Comparison of ENCODE assay signal across 8 cellular contexts in the genomic region with DNA sequence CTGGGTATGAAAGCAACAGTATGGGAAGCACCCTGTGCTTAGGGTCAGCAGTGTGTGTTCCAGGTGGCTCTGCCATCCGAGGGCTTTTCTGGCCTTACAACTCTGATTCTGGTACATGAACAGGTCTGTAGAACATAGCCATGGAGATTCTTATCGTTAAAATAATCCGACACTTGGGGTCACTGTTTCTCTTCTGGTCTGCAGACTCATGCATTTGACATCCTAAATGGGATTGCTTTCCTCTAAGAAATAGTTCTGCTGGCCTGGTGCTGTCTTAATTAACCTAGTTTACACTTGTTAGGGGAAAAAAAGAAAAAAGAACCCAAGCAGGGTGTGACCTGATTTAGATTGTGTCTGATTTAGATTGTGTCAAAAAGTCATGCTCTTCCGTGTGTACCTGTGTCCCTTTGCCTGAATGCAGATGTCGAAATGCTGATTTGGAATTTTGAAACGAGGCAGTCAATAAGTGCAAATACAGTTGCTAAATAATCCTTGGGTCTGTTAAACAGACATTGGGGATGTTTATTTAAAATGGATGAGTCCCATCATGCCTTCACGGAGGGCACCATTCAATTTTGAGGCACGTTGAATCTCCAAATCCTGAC. TPM values are rescaled to one million over a fixed set of nuclear protein-coding genes. Genes with fewer than 3 reads are reported as not detected.
DNase-seq lines count a peak whose midpoint lies in the region; ATAC-seq and TF ChIP-seq lines count a peak whose summit lies in the region.

No MANE protein-coding gene starts in this region.

- TF ChIP-seq CTCF in fibroblast of villous mesenchyme (IDR thresholded peaks at IDR 0.05; ENCODE audit: insufficient read depth, low read depth, low read length) (peak; percentile 46), gastrocnemius medialis (IDR thresholded peaks at IDR 0.05 in 4 of 5, conservative IDR thresholded peaks at IDR 0.05 in 1 of 5) (no peak)

- H3K36me3 ChIP-seq in gastrocnemius medialis, result no peaks in the 10 kb centered on the region

- no peaks in the 10 kb centered on the region for H3K9me3 ChIP-seq in gastrocnemius medialis

- no peaks in the 10 kb centered on the region for H3K4me1 ChIP-seq in gastrocnemius medialis

- DNase-seq in NCI-H524 (lab: John Stamatoyannopoulos, UW), result peak; percentile 7 to 76
- no peak for DNase-seq in NCI-H524 treated with DMSO at 0.1 percent for 48 hours (lab: John Stamatoyannopoulos, UW)
- DNase-seq in LHCN-M2 (ENCODE audit: low read depth), result peak; percentile 79
- DNase-seq in fibroblast of villous mesenchyme (ENCODE audit: low read depth), result peak; percentile 63
- DNase-seq in renal cortical epithelial cell (ENCODE audit: low read depth), result peak; percentile 84
- DNase-seq in gastrocnemius medialis, result no peak
- DNase-seq in stimulated activated CD4-positive, alpha-beta T cell treated with anti-CD3 and anti-CD28 coated beads, Interleukin-2, amount 100 ng/mL, for 24 hours, result no peak

- intact Hi-C loops in gastrocnemius medialis (cut with DNase I; ENCODE audit: low total_unique reads), result loop anchor here (10.0 kb wide), 1 partner anchor 568 kb away; no protein-coding TSS in a partner anchor

- in situ Hi-C loops in gastrocnemius medialis (cut with MboI; ENCODE audit: low sequenced_read_pairs in 4 of 4), result loop anchor here in 2 of 4 donors (25.0 kb wide), 1 partner anchor 561 kb away; no protein-coding TSS in a partner anchor

- H3K4me3 ChIP-seq in fibroblast of villous mesenchyme (ENCODE audit: low read depth, low read length) (no peak overlapping the region), gastrocnemius medialis (no peak overlapping the region)

- TF ChIP-seq POLR2A in gastrocnemius medialis (IDR thresholded peaks at IDR 0.05), result no peak

- no peak overlapping the region for H3K27ac ChIP-seq in gastrocnemius medialis

- H3K27me3 ChIP-seq in gastrocnemius medialis, result no peaks in the 10 kb centered on the region

- ATAC-seq in SK-N-SH treated with all-trans-retinoic acid at 6 μM for 48 hours (peak; percentile 77), gastrocnemius medialis (no peak)

TF ChIP-seq in SK-N-SH treated with all-trans-retinoic acid at 6 μM for 48 hours, 23 proteins besides CTCF, POLR2A, EP300 and RAD21:
- no peak for TF ChIP-seq ESRRG (CRISPR knock-in tag; IDR thresholded peaks at IDR 0.05)
- TF ChIP-seq, protein P1, sequence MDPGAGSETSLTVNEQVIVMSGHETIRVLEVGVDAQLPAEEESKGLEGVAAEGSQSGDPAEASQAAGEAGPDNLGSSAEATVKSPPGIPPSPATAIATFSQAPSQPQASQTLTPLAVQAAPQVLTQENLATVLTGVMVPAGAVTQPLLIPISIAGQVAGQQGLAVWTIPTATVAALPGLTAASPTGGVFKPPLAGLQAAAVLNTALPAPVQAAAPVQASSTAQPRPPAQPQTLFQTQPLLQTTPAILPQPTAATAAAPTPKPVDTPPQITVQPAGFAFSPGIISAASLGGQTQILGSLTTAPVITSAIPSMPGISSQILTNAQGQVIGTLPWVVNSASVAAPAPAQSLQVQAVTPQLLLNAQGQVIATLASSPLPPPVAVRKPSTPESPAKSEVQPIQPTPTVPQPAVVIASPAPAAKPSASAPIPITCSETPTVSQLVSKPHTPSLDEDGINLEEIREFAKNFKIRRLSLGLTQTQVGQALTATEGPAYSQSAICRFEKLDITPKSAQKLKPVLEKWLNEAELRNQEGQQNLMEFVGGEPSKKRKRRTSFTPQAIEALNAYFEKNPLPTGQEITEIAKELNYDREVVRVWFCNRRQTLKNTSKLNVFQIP (CRISPR knock-in tag; IDR thresholded peaks at IDR 0.05; ENCODE audit: borderline replicate concordance, low read depth), result no peak
- TF ChIP-seq GLIS3 (CRISPR knock-in tag; IDR thresholded peaks at IDR 0.05), result no peak
- TF ChIP-seq TOX (CRISPR knock-in tag; IDR thresholded peaks at IDR 0.05; ENCODE audit: borderline replicate concordance), result no peak
- TF ChIP-seq, protein P2, sequence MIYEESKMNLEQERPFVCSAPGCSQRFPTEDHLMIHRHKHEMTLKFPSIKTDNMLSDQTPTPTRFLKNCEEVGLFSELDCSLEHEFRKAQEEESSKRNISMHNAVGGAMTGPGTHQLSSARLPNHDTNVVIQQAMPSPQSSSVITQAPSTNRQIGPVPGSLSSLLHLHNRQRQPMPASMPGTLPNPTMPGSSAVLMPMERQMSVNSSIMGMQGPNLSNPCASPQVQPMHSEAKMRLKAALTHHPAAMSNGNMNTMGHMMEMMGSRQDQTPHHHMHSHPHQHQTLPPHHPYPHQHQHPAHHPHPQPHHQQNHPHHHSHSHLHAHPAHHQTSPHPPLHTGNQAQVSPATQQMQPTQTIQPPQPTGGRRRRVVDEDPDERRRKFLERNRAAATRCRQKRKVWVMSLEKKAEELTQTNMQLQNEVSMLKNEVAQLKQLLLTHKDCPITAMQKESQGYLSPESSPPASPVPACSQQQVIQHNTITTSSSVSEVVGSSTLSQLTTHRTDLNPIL (CRISPR knock-in tag; IDR thresholded peaks at IDR 0.05; ENCODE audit: low read depth), result no peak
- no peak for TF ChIP-seq ZNF8 (CRISPR knock-in tag; IDR thresholded peaks at IDR 0.05)
- TF ChIP-seq, protein P3, sequence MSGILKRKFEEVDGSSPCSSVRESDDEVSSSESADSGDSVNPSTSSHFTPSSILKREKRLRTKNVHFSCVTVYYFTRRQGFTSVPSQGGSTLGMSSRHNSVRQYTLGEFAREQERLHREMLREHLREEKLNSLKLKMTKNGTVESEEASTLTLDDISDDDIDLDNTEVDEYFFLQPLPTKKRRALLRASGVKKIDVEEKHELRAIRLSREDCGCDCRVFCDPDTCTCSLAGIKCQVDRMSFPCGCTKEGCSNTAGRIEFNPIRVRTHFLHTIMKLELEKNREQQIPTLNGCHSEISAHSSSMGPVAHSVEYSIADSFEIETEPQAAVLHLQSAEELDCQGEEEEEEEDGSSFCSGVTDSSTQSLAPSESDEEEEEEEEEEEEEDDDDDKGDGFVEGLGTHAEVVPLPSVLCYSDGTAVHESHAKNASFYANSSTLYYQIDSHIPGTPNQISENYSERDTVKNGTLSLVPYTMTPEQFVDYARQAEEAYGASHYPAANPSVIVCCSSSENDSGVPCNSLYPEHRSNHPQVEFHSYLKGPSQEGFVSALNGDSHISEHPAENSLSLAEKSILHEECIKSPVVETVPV (CRISPR knock-in tag; IDR thresholded peaks at IDR 0.05), result no peak
- no peak for TF ChIP-seq ZC3H10 (CRISPR knock-in tag; IDR thresholded peaks at IDR 0.05)
- no peak for TF ChIP-seq CSDC2 (CRISPR knock-in tag; IDR thresholded peaks at IDR 0.05)
- TF ChIP-seq SNAI2 (CRISPR knock-in tag; IDR thresholded peaks at IDR 0.05), result no peak
- TF ChIP-seq OSR1 (CRISPR knock-in tag; IDR thresholded peaks at IDR 0.05), result no peak
- TF ChIP-seq ZFP30 (CRISPR knock-in tag; IDR thresholded peaks at IDR 0.05), result no peak
- TF ChIP-seq, protein P4, sequence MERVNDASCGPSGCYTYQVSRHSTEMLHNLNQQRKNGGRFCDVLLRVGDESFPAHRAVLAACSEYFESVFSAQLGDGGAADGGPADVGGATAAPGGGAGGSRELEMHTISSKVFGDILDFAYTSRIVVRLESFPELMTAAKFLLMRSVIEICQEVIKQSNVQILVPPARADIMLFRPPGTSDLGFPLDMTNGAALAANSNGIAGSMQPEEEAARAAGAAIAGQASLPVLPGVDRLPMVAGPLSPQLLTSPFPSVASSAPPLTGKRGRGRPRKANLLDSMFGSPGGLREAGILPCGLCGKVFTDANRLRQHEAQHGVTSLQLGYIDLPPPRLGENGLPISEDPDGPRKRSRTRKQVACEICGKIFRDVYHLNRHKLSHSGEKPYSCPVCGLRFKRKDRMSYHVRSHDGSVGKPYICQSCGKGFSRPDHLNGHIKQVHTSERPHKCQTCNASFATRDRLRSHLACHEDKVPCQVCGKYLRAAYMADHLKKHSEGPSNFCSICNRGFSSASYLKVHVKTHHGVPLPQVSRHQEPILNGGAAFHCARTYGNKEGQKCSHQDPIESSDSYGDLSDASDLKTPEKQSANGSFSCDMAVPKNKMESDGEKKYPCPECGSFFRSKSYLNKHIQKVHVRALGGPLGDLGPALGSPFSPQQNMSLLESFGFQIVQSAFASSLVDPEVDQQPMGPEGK (CRISPR knock-in tag; IDR thresholded peaks at IDR 0.05; ENCODE audit: borderline replicate concordance), result no peak
- TF ChIP-seq, protein P5, sequence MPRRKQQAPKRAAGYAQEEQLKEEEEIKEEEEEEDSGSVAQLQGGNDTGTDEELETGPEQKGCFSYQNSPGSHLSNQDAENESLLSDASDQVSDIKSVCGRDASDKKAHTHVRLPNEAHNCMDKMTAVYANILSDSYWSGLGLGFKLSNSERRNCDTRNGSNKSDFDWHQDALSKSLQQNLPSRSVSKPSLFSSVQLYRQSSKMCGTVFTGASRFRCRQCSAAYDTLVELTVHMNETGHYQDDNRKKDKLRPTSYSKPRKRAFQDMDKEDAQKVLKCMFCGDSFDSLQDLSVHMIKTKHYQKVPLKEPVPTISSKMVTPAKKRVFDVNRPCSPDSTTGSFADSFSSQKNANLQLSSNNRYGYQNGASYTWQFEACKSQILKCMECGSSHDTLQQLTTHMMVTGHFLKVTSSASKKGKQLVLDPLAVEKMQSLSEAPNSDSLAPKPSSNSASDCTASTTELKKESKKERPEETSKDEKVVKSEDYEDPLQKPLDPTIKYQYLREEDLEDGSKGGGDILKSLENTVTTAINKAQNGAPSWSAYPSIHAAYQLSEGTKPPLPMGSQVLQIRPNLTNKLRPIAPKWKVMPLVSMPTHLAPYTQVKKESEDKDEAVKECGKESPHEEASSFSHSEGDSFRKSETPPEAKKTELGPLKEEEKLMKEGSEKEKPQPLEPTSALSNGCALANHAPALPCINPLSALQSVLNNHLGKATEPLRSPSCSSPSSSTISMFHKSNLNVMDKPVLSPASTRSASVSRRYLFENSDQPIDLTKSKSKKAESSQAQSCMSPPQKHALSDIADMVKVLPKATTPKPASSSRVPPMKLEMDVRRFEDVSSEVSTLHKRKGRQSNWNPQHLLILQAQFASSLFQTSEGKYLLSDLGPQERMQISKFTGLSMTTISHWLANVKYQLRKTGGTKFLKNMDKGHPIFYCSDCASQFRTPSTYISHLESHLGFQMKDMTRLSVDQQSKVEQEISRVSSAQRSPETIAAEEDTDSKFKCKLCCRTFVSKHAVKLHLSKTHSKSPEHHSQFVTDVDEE (CRISPR knock-in tag; IDR thresholded peaks at IDR 0.05), result no peak
- no peak for TF ChIP-seq TCF4 (CRISPR knock-in tag; IDR thresholded peaks at IDR 0.05; ENCODE audit: borderline replicate concordance)
- no peak for TF ChIP-seq ZFP3 (CRISPR knock-in tag; IDR thresholded peaks at IDR 0.05)
- TF ChIP-seq ZNF565 (CRISPR knock-in tag; conservative IDR thresholded peaks at IDR 0.05; ENCODE audit: low read depth), result no peak
- no peak for TF ChIP-seq RARB (CRISPR knock-in tag; IDR thresholded peaks at IDR 0.05)
- no peak for TF ChIP-seq BACH2 (CRISPR knock-in tag; IDR thresholded peaks at IDR 0.05; ENCODE audit: borderline replicate concordance)
- TF ChIP-seq ARNTL (CRISPR knock-in tag; IDR thresholded peaks at IDR 0.05; ENCODE audit: borderline replicate concordance, low read depth), result no peak

RNA-seq across cellular contexts. Expression of a gene that starts 59.6 kb away (rescaled TPM):
- total RNA-seq in LHCN-M2 (2014; rRNA removed), result 0.80 and 0.90 TPM in 2 replicates
- 0.12 TPM for polyA plus RNA-seq in LHCN-M2 (2012)
- total RNA-seq in fibroblast of villous mesenchyme, result not detected in 2 replicates
- total RNA-seq in renal cortical epithelial cell, result 1.0 and 4.5 TPM in 2 replicates
- not detected for total RNA-seq in gastrocnemius medialis

Comparison
In these comparisons a context has a peak if more than half of its experiments do, and no peak if none do; other contexts are left out.
1. DNase-seq: peak in NCI-H524 (2 of 2), LHCN-M2 (single experiment), fibroblast of villous mesenchyme (single experiment) and renal cortical epithelial cell (single experiment); none in NCI-H524 treated with DMSO at 0.1 percent for 48 hours (single experiment), gastrocnemius medialis (0 of 2) and stimulated activated CD4-positive, alpha-beta T cell treated with anti-CD3 and anti-CD28 coated beads, Interleukin-2, amount 100 ng/mL, for 24 hours (0 of 2).